ENCODE assay signal across 1 cellular context in genomic region chr2:74198461-74199274, GRCh38.
A peak's percentile ranks its signal among the peaks of the same experiment; 100 is the strongest.
TF ChIP-seq lines count a peak whose summit lies in the region.

TSS of gene MTHFD2 (plus strand) at chr2:74198615. CDS start at chr2:74198642, 27 bp downstream.

TF ChIP-seq in K562, 482 proteins besides CTCF, POLR2A, EP300 and RAD21 (continued from another document):
- TF ChIP-seq CHAMP1 (IDR thresholded peaks at IDR 0.05) (no peak), ZNF175 (CRISPR knock-in tag; IDR thresholded peaks at IDR 0.05; ENCODE audit: low read depth) (no peak), ETS1 (conservative IDR thresholded peaks at IDR 0.05; ENCODE audit: control insufficient read depth, low read depth, low read length) (peak; percentile 76; the same call in 1 of the 2 replicates), CTCFL (IDR thresholded peaks at IDR 0.05; ENCODE audit: borderline replicate concordance, insufficient read depth, low read depth, low read length, poor library complexity, severe bottlenecking) (peak; percentile 69), ZNF311 (CRISPR knock-in tag; IDR thresholded peaks at IDR 0.05) (no peak), ZBTB9 (CRISPR knock-in tag; IDR thresholded peaks at IDR 0.05) (peak; percentile 66; the same call in 1 of the 2 replicates), CHD1 (IDR thresholded peaks at IDR 0.05; ENCODE audit: low read length) (peak; percentile 88), MXI1 (IDR thresholded peaks at IDR 0.05; ENCODE audit: low read depth, low read length) (peak; percentile 70), CREM (IDR thresholded peaks at IDR 0.05; ENCODE audit: low read depth) (peak; percentile 71)
TF ChIP-seq in K562: peak in this region for 205.
